Comparison of ENCODE assay signal across 13 cellular contexts in the genomic region with DNA sequence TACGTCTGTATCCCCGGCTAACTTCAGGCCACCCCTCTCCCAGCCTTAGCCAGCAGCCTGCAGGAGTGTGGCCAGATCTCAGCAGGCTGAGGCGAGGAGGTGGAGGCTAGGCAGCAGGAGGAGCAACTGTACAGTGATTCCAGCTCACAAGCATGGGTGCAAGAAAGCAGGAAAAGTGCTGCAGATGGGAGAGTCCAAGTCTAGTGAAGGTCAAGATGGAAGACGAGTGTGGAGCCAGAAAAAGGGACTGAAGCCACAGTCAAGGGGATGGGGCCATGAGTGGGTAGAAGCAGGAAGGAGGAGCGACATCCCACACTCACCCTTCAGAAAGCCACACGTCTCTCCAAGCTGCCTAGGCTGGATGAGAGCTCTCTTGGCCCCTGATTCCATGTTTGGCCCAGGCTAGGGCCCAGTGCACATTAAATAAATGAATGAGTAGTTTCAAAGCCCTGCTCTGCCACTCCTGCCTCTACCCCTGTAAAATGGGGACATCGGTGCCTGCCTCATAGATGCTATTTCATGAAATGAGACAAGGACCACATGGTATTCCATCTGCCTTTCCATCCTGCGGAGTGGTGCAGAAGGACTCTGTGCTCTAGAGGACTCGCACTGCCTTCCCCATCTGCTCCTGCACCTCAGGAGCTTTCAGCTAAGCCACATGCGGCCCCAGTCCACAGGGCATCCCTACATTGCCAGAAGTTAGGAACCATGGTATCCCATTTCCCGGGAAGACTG. TPM values are rescaled to one million over a fixed set of nuclear protein-coding genes. Genes with fewer than 3 reads are reported as not detected.
DNase-seq lines count a peak whose midpoint lies in the region; ATAC-seq and TF ChIP-seq lines count a peak whose summit lies in the region.
"Had no signal": no experiment of that assay in that cellular context is flagged by ENCODE, and none has a peak within 500 bp of the region (broad histone marks: within the 10 kb centered on the region; RNA-seq: fewer than 3 reads in every experiment).

No MANE protein-coding gene starts in this region.

- TF ChIP-seq POLR2A in HCT116 (IDR thresholded peaks at IDR 0.05; ENCODE audit: borderline replicate concordance, extremely low read depth, insufficient read depth, insufficient read length), result peak; percentile 58

- H2AFZ ChIP-seq in HCT116 (ENCODE audit: low read depth, low read length, poor library complexity, severe bottlenecking), result no peak overlapping the region

- TF ChIP-seq RAD21 in HCT116 (IDR thresholded peaks at IDR 0.05; ENCODE audit: low read depth), result no peak

- H3K9me3 Mint-ChIP-seq in T-helper 1 cell treated with Interleukin-12 subunit alpha and Interleukin-12 subunit beta and Interleukin-4 antibody, amounts not matched to agents 30 μg/mL and 1 μg/mL, for 36 hours, result no peaks in the 10 kb centered on the region
- no peaks in the 10 kb centered on the region for H3K9me3 Mint-ChIP-seq in activated CD8-positive, alpha-beta T cell treated with anti-CD3 and anti-CD28 coated beads, Interleukin-2, amount 10 ng/mL, durations not matched to agents 7 days and 5 days (ENCODE audit: insufficient read depth)
- no peaks in the 10 kb centered on the region for H3K9me3 Mint-ChIP-seq in natural killer cell

- H3K9me3 ChIP-seq in HCT116 (ENCODE audit: control insufficient read depth in 1 of 2, insufficient read depth in 1 of 2, low read depth in 1 of 2, low read length in 2 of 2), result no peaks in the 10 kb centered on the region
- H3K9me3 ChIP-seq: A549, thoracic aorta had no signal

- no peak overlapping the region for H3K4me3 ChIP-seq in HCT116 (replicated peaks in 1 of 2; ENCODE audit: low read depth in 1 of 2, low read length in 2 of 2)
- H3K4me3 ChIP-seq: A549, thoracic aorta had no signal

- POLR2A ChIA-PET in HCT116 (lab: Charles Lee), result no interaction called here
- POLR2A ChIA-PET in activated CD8-positive, alpha-beta T cell treated with anti-CD3 and anti-CD28 coated beads, Interleukin-2, amount 10 ng/mL, durations not matched to agents 7 days and 5 days (lab: Charles Lee), result interaction anchor here (0.7 kb wide), 1 partner anchor 31 kb away, joined by 3 read pairs; no protein-coding TSS in a partner anchor

- H3K27me3 Mint-ChIP-seq in T-helper 1 cell treated with Interleukin-12 subunit alpha and Interleukin-12 subunit beta and Interleukin-4 antibody, amounts not matched to agents 30 μg/mL and 1 μg/mL, for 36 hours (ENCODE audit: low read depth), result no peaks in the 10 kb centered on the region
- H3K27me3 Mint-ChIP-seq in activated CD8-positive, alpha-beta T cell treated with anti-CD3 and anti-CD28 coated beads, Interleukin-2, amount 10 ng/mL, durations not matched to agents 7 days and 5 days (ENCODE audit: low read depth), result no peaks in the 10 kb centered on the region
- H3K27me3 Mint-ChIP-seq in natural killer cell (ENCODE audit: low read depth in 2 of 2), result no peaks in the 10 kb centered on the region

- no peak for TF ChIP-seq CTCF in HCT116 (IDR thresholded peaks at IDR 0.05 in 2 of 3, conservative IDR thresholded peaks at IDR 0.05 in 1 of 3; ENCODE audit: borderline replicate concordance in 1 of 3, insufficient read depth in 1 of 3, low read depth in 2 of 3, low read length in 2 of 3)
- TF ChIP-seq CTCF in natural killer cell (IDR thresholded peaks at IDR 0.05), result no peak

- no peak overlapping the region for H3K9ac ChIP-seq in HCT116 (ENCODE audit: low read length)

- H3K4me1 ChIP-seq in HCT116 (ENCODE audit: control insufficient read depth in 1 of 2, insufficient read depth in 2 of 2, low read length in 2 of 2), result peaks cover 9 to 34% of the 10 kb centered on the region in 2 experiments

- H3K36me3 Mint-ChIP-seq in T-helper 1 cell treated with Interleukin-12 subunit alpha and Interleukin-12 subunit beta and Interleukin-4 antibody, amounts not matched to agents 30 μg/mL and 1 μg/mL, for 36 hours (ENCODE audit: low read depth), result peaks cover 26% of the 10 kb centered on the region
- H3K36me3 Mint-ChIP-seq in activated CD8-positive, alpha-beta T cell treated with anti-CD3 and anti-CD28 coated beads, Interleukin-2, amount 10 ng/mL, durations not matched to agents 7 days and 5 days (ENCODE audit: low read depth), result peaks cover 44% of the 10 kb centered on the region
- no peaks in the 10 kb centered on the region for H3K36me3 Mint-ChIP-seq in natural killer cell

- ATAC-seq in HCT116, result no peak
- ATAC-seq in activated CD8-positive, alpha-beta T cell treated with anti-CD3 and anti-CD28 coated beads, Interleukin-2, amount 10 ng/mL, durations not matched to agents 7 days and 5 days, result no peak
- ATAC-seq in natural killer cell, result no peak
- no peak for ATAC-seq in HG02938 (IDR thresholded peaks at IDR 0.05; ENCODE audit: unreplicated experiment)
- ATAC-seq: A549, esophagus mucosa had no signal

- H3K27me3 ChIP-seq in HCT116 (ENCODE audit: insufficient read depth, low read length), result no peaks in the 10 kb centered on the region

- peaks cover 59% of the 10 kb centered on the region for H3K79me2 ChIP-seq in HCT116 (ENCODE audit: insufficient read depth, low read length)

- H3K4me3 Mint-ChIP-seq in T-helper 1 cell treated with Interleukin-12 subunit alpha and Interleukin-12 subunit beta and Interleukin-4 antibody, amounts not matched to agents 30 μg/mL and 1 μg/mL, for 36 hours, result peak overlapping the region; percentile 5
- no peak overlapping the region for H3K4me3 Mint-ChIP-seq in activated CD8-positive, alpha-beta T cell treated with anti-CD3 and anti-CD28 coated beads, Interleukin-2, amount 10 ng/mL, durations not matched to agents 7 days and 5 days
- H3K4me3 Mint-ChIP-seq in natural killer cell, result peak overlapping the region; percentile 28

- H3K27ac Mint-ChIP-seq in T-helper 1 cell treated with Interleukin-12 subunit alpha and Interleukin-12 subunit beta and Interleukin-4 antibody, amounts not matched to agents 30 μg/mL and 1 μg/mL, for 36 hours, result peak overlapping the region; percentile 11
- peak overlapping the region; percentile 54 for H3K27ac Mint-ChIP-seq in activated CD8-positive, alpha-beta T cell treated with anti-CD3 and anti-CD28 coated beads, Interleukin-2, amount 10 ng/mL, durations not matched to agents 7 days and 5 days
- H3K27ac Mint-ChIP-seq in natural killer cell, result peak overlapping the region in 1 of 2 donors; percentile 51

- no peak overlapping the region for H3K4me2 ChIP-seq in HCT116 (ENCODE audit: low read length)
- H3K4me2 ChIP-seq: A549 had no signal

- H3K36me3 ChIP-seq in HCT116 (ENCODE audit: control insufficient read depth in 1 of 2, insufficient read depth in 2 of 2, low read length in 2 of 2), result peaks cover 0 to 33% of the 10 kb centered on the region in 2 experiments; a peak in 1 of 4 replicates
- H3K36me3 ChIP-seq: thoracic aorta had no signal

- H3K9me2 ChIP-seq in HCT116 (ENCODE audit: insufficient read depth), result no peaks in the 10 kb centered on the region

- peaks cover 19% of the 10 kb centered on the region for H3K4me1 Mint-ChIP-seq in T-helper 1 cell treated with Interleukin-12 subunit alpha and Interleukin-12 subunit beta and Interleukin-4 antibody, amounts not matched to agents 30 μg/mL and 1 μg/mL, for 36 hours (ENCODE audit: low read depth)
- peaks cover 38% of the 10 kb centered on the region for H3K4me1 Mint-ChIP-seq in activated CD8-positive, alpha-beta T cell treated with anti-CD3 and anti-CD28 coated beads, Interleukin-2, amount 10 ng/mL, durations not matched to agents 7 days and 5 days (ENCODE audit: low read depth)
- H3K4me1 Mint-ChIP-seq in natural killer cell, result peaks cover 32 to 48% of the 10 kb centered on the region in 2 donors

- BruUV-seq in HCT116 (replicated peaks; lab: Mats Ljungman, UMichigan), result no TSS peak

- DNase-seq in T-helper 1 cell (no peak), HCT116 (ENCODE audit: low read depth, low spot score) (no peak), natural killer cell (no peak), HT-29 (ENCODE audit: low spot score) (no peak), 8988T (no peak)
- no peak for DNase-seq in activated CD8-positive, alpha-beta T cell treated with anti-CD3 and anti-CD28 coated beads, Interleukin-2, amount 10 ng/mL, durations not matched to agents 7 days and 5 days
- DNase-seq: EL, NCI-H1436 had no signal

- intact Hi-C loops in HCT116 (cut with micrococcal nuclease), result no loop called here
- intact Hi-C loops in natural killer cell (cut with micrococcal nuclease), result no loop called here

- H3K27ac ChIP-seq in HCT116 (ENCODE audit: low read depth, low read length), result 0 out of 2 replicates have a peak overlapping the region, but pooled peaks have one; percentile 10
- H3K27ac ChIP-seq: A549, thoracic aorta had no signal

- CTCF ChIA-PET in HCT116 (lab: Charles Lee), result interaction anchor here (1.0 to 1.7 kb wide), 2 partner anchors 12 to 16 kb away, joined by 4 read pairs; no protein-coding TSS in a partner anchor
- CTCF ChIA-PET in activated CD8-positive, alpha-beta T cell treated with anti-CD3 and anti-CD28 coated beads, Interleukin-2, amount 10 ng/mL, durations not matched to agents 7 days and 5 days (lab: Charles Lee), result interaction anchor here (13.1 kb wide), 1 partner anchor 18 kb away, joined by 304 read pairs; the partner anchor contains the start of gene SDF2L1

- H4K20me1 ChIP-seq in HCT116 (ENCODE audit: insufficient read depth), result no peaks in the 10 kb centered on the region

- RAD21 ChIA-PET in HCT116 (lab: Charles Lee; ENCODE audit: low non-redundant PET in 1 of 2, low total read pairs in 2 of 2, uncharacterized antibody in 2 of 2, unreplicated experiment in 2 of 2), result no interaction called here

RNA-seq across cellular contexts. Expression of gene YDJC, which starts 2.9 kb away (rescaled TPM):
- total RNA-seq in HCT116 (2021; ENCODE audit: unreplicated experiment), result 78.3 TPM
- polyA plus RNA-seq in HCT116 (2012), result 65.4 and 68.8 TPM in 2 replicates
- 10 to 100 TPM; 46.7 to 47.1 TPM for total RNA-seq in activated CD8-positive, alpha-beta T cell treated with anti-CD3 and anti-CD28 coated beads, Interleukin-2, amount 10 ng/mL, durations not matched to agents 7 days and 5 days
- total RNA-seq in natural killer cell, result 10 to 100 TPM; 20.5 to 24.4 (median 21.6) TPM
- 160 and 195 TPM in 2 replicates for total RNA-seq in HT-29 (2014; rRNA removed; shearing (Covaris generic))

RNA-seq across cellular contexts. Expression of gene CCDC116, which starts 5.7 kb away (rescaled TPM):
- total RNA-seq in HCT116 (2021; ENCODE audit: unreplicated experiment) (0.66 TPM), natural killer cell (under 1 TPM in 1 of 3 donors, not detected in 2; 0.43 TPM)
- 0.19 and 0.40 TPM in 2 replicates for polyA plus RNA-seq in HCT116 (2012)
- total RNA-seq in activated CD8-positive, alpha-beta T cell treated with anti-CD3 and anti-CD28 coated beads, Interleukin-2, amount 10 ng/mL, durations not matched to agents 7 days and 5 days, result 1 to 10 TPM in 1 of 2 experiments, under 1 TPM in 1; 0.66 to 1.6 TPM
- 0.33 TPM in 1 of 2 replicates, not detected in the other for total RNA-seq in HT-29 (2014; rRNA removed; shearing (Covaris generic))
- total RNA-seq: esophagus mucosa had no signal

RNA-seq across cellular contexts. Expression of gene SDF2L1, which starts 15.2 kb away (rescaled TPM):
- 86.2 TPM for total RNA-seq in HCT116 (2021; ENCODE audit: unreplicated experiment)
- polyA plus RNA-seq in HCT116 (2012), result 66.8 and 101 TPM in 2 replicates
- total RNA-seq in activated CD8-positive, alpha-beta T cell treated with anti-CD3 and anti-CD28 coated beads, Interleukin-2, amount 10 ng/mL, durations not matched to agents 7 days and 5 days, result 10 to 100 TPM; 85.9 to 86.4 TPM
- 10 to 100 TPM; 38.3 to 55.8 (median 40.3) TPM for total RNA-seq in natural killer cell
- total RNA-seq in HT-29 (2014; rRNA removed; shearing (Covaris generic)), result 134 and 139 TPM in 2 replicates

RNA-seq across cellular contexts. Expression of gene PPIL2, which starts 38.9 kb away (rescaled TPM):
- total RNA-seq in HCT116 (2021; ENCODE audit: unreplicated experiment), result 46.1 TPM
- 34.7 and 35.2 TPM in 2 replicates for polyA plus RNA-seq in HCT116 (2012)
- total RNA-seq in activated CD8-positive, alpha-beta T cell treated with anti-CD3 and anti-CD28 coated beads, Interleukin-2, amount 10 ng/mL, durations not matched to agents 7 days and 5 days, result 10 to 100 TPM; 66.0 to 72.1 TPM
- total RNA-seq in natural killer cell, result 100 to 1,000 TPM; 101 to 127 (median 124) TPM
- total RNA-seq in HT-29 (2014; rRNA removed; shearing (Covaris generic)), result 35.5 and 42.6 TPM in 2 replicates

RNA-seq across cellular contexts. Expression of gene UBE2L3, which starts 59.4 kb away (rescaled TPM):
- total RNA-seq in HCT116 (2021; ENCODE audit: unreplicated experiment) (55.6 TPM), natural killer cell (10 to 100 TPM; 30.7 to 39.8 (median 39.7) TPM)
- polyA plus RNA-seq in HCT116 (2012), result 27.8 and 39.1 TPM in 2 replicates
- 10 to 100 TPM; 65.3 to 69.6 TPM for total RNA-seq in activated CD8-positive, alpha-beta T cell treated with anti-CD3 and anti-CD28 coated beads, Interleukin-2, amount 10 ng/mL, durations not matched to agents 7 days and 5 days
- 41.0 and 43.1 TPM in 2 replicates for total RNA-seq in HT-29 (2014; rRNA removed; shearing (Covaris generic))
